In the genomic region with DNA sequence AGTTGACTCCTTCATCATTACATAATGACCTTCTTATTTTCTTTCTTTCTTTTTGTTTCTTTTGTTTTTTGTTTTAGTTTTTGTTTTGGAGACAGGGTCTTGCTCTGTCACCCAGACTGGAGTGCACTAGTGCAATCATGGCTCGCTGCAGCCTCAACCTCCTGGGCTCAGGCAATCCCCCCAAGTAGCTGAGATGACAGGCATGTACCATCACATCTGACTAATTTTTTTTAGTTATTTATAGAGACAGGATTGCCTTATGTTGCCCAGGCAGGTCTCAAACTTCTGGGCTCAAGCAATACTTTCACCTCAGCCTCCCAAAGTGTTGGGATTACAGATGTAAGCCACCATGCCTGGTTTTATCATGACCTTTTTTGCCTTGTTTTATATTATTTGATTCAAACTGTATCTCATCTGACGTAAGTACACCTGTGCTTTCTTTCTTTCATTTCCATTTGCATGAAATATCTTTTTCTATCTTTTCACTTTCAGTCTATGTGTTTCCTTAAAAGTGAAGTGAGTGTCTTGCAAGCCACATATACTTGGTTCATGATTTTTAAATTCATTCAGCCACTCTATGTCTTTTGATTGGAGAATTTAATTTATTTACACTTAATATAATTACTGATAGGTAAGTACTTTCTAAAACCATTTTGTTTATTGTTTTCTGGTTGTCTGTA, we compare ENCODE assay signal across 25 cellular contexts. TPM values are rescaled to one million over a fixed set of nuclear protein-coding genes. Genes with fewer than 3 reads are reported as not detected.
DNase-seq lines count a peak whose midpoint lies in the region; ATAC-seq and TF ChIP-seq lines count a peak whose summit lies in the region.
"Had no signal": no experiment of that assay in that cellular context is flagged by ENCODE, and none has a peak within 500 bp of the region (broad histone marks: within the 10 kb centered on the region; RNA-seq: fewer than 3 reads in every experiment).

No MANE protein-coding gene starts in this region.

- DNase-seq in stimulated activated naive CD8-positive, alpha-beta T cell treated with anti-CD3 and anti-CD28 coated beads, Interleukin-15, Interleukin-2, amounts not matched to agents 100 U/mL and 50 U/mL, for 24 hours, result no peak
- no peak for DNase-seq in central memory CD8-positive, alpha-beta T cell (ENCODE audit: low spot score in 2 of 2)
- no peak for DNase-seq in transverse colon
- DNase-seq in body of pancreas, result no peak
- DNase-seq in spleen, result no peak
- DNase-seq: ACHN; activated CD4-positive, alpha-beta memory T cell treated with anti-CD3 and anti-CD28 coated beads, Interleukin-2, amount 10 ng/mL, durations not matched to agents 7 days and 5 days; activated T-cell treated with anti-CD3 and anti-CD28 coated beads for 4 hours; amniotic stem cell; effector CD4-positive, alpha-beta T cell; midbrain; NCI-H1092 treated with DMSO at 0.1 percent for 48 hours; NCI-H1930; NCI-H526; NK-92 treated with Interleukin-12 subunit alpha and Interleukin-12 subunit beta, amount 100 ng/mL, for 24 hours; SIG-M5; trophoblast cell had no signal

- H3K4me3 ChIP-seq in transverse colon, result no peak overlapping the region
- H3K4me3 ChIP-seq in body of pancreas, result no peak overlapping the region
- no peak overlapping the region for H3K4me3 ChIP-seq in spleen
- H3K4me3 ChIP-seq: BLaER1, breast epithelium had no signal

- peaks cover 21% of the 10 kb centered on the region for H3K9me3 Mint-ChIP-seq in stimulated activated naive CD8-positive, alpha-beta T cell treated with anti-CD3 and anti-CD28 coated beads, Interleukin-15, Interleukin-2, amounts not matched to agents 100 ng/mL and 50 ng/mL, for 24 hours
- peaks cover 7% of the 10 kb centered on the region for H3K9me3 Mint-ChIP-seq in central memory CD8-positive, alpha-beta T cell

- WGBS in transverse colon (ENCODE audit: low coverage in 1 of 2), 2 donors, result 92 to 95% methylated on average over 2 of the region's 2 CpGs
- WGBS in body of pancreas, 2 donors, result 98 to 100% methylated on average over 2 of the region's 2 CpGs
- WGBS in spleen, 5 donors, result 78 to 85% (median 82%) methylated on average over 2 of the region's 2 CpGs

- H3K4me1 ChIP-seq in transverse colon, result no peaks in the 10 kb centered on the region
- H3K4me1 ChIP-seq in body of pancreas, result no peaks in the 10 kb centered on the region
- H3K4me1 ChIP-seq in spleen, result peaks cover 10 to 90% (median 46%) of the 10 kb centered on the region in 6 donors
- H3K4me1 ChIP-seq: breast epithelium had no signal

- peaks cover 0 to 60% (median 17%) of the 10 kb centered on the region in 4 donors for H3K36me3 ChIP-seq in transverse colon
- peaks cover 0 to 6% of the 10 kb centered on the region in 2 donors for H3K36me3 ChIP-seq in body of pancreas (replicated peaks in 1 of 2; ENCODE audit: insufficient read depth in 1 of 2, low read depth in 2 of 2)
- peaks cover 0 to 100% (median 71%) of the 10 kb centered on the region in 6 donors for H3K36me3 ChIP-seq in spleen

- H3K4me1 Mint-ChIP-seq in stimulated activated naive CD8-positive, alpha-beta T cell treated with anti-CD3 and anti-CD28 coated beads, Interleukin-15, Interleukin-2, amounts not matched to agents 100 ng/mL and 50 ng/mL, for 24 hours (ENCODE audit: low read depth), result peaks cover 84% of the 10 kb centered on the region
- H3K4me1 Mint-ChIP-seq in central memory CD8-positive, alpha-beta T cell, result peaks cover 91% of the 10 kb centered on the region
- H3K4me1 Mint-ChIP-seq: nephron had no signal

- H3K27me3 ChIP-seq in transverse colon, result no peaks in the 10 kb centered on the region
- H3K27me3 ChIP-seq in body of pancreas, result no peaks in the 10 kb centered on the region
- no peaks in the 10 kb centered on the region for H3K27me3 ChIP-seq in spleen (replicated peaks in 1 of 7)
- H3K27me3 ChIP-seq: BLaER1, breast epithelium had no signal

- peaks cover 95% of the 10 kb centered on the region for H3K36me3 Mint-ChIP-seq in stimulated activated naive CD8-positive, alpha-beta T cell treated with anti-CD3 and anti-CD28 coated beads, Interleukin-15, Interleukin-2, amounts not matched to agents 100 ng/mL and 50 ng/mL, for 24 hours (ENCODE audit: low read depth)
- peaks cover 62% of the 10 kb centered on the region for H3K36me3 Mint-ChIP-seq in central memory CD8-positive, alpha-beta T cell (ENCODE audit: insufficient read depth)

- H3K27me3 Mint-ChIP-seq in stimulated activated naive CD8-positive, alpha-beta T cell treated with anti-CD3 and anti-CD28 coated beads, Interleukin-15, Interleukin-2, amounts not matched to agents 100 ng/mL and 50 ng/mL, for 24 hours, result no peaks in the 10 kb centered on the region
- H3K27me3 Mint-ChIP-seq in central memory CD8-positive, alpha-beta T cell, result no peaks in the 10 kb centered on the region
- H3K27me3 Mint-ChIP-seq: activated CD4-positive, alpha-beta memory T cell treated with anti-CD3 and anti-CD28 coated beads, Interleukin-2, amount 10 ng/mL, durations not matched to agents 7 days and 5 days had no signal

- no peak overlapping the region for H3K27ac ChIP-seq in transverse colon
- H3K27ac ChIP-seq in body of pancreas, result no peak overlapping the region
- peak overlapping the region in 4 of 8 donors; percentile 10 to 93 (median 74) for H3K27ac ChIP-seq in spleen
- H3K27ac ChIP-seq: BLaER1, breast epithelium, epithelial cell of prostate had no signal

- ATAC-seq in stimulated activated naive CD8-positive, alpha-beta T cell treated with anti-CD3 and anti-CD28 coated beads, Interleukin-15, Interleukin-2, amounts not matched to agents 100 U/mL and 50 U/mL, for 24 hours, result no peak
- peak; percentile 54 for ATAC-seq in HG02852 (IDR thresholded peaks at IDR 0.05; ENCODE audit: unreplicated experiment)
- ATAC-seq in central memory CD8-positive, alpha-beta T cell (replicated peaks; ENCODE audit: extremely low read depth, poor library complexity, severe bottlenecking), result no peak
- no peak for ATAC-seq in GM21423 (IDR thresholded peaks at IDR 0.05; ENCODE audit: unreplicated experiment)
- ATAC-seq in body of pancreas, result no peak
- ATAC-seq: Panc1 had no signal

- TF ChIP-seq POLR2A in transverse colon (IDR thresholded peaks at IDR 0.05), result no peak
- no peak for TF ChIP-seq POLR2A in body of pancreas (IDR thresholded peaks at IDR 0.05)
- TF ChIP-seq POLR2A in spleen (IDR thresholded peaks at IDR 0.05), result no peak

- TF ChIP-seq EP300 in transverse colon (IDR thresholded peaks at IDR 0.05; ENCODE audit: low read depth), result no peak

- H3K27ac Mint-ChIP-seq in stimulated activated naive CD8-positive, alpha-beta T cell treated with anti-CD3 and anti-CD28 coated beads, Interleukin-15, Interleukin-2, amounts not matched to agents 100 ng/mL and 50 ng/mL, for 24 hours, result peak overlapping the region; percentile 80
- peak overlapping the region; percentile 1 for H3K27ac Mint-ChIP-seq in central memory CD8-positive, alpha-beta T cell (ENCODE audit: low read depth)
- H3K27ac Mint-ChIP-seq: activated CD4-positive, alpha-beta memory T cell treated with anti-CD3 and anti-CD28 coated beads, Interleukin-2, amount 10 ng/mL, durations not matched to agents 7 days and 5 days; nephron had no signal

- H3K4me3 Mint-ChIP-seq in stimulated activated naive CD8-positive, alpha-beta T cell treated with anti-CD3 and anti-CD28 coated beads, Interleukin-15, Interleukin-2, amounts not matched to agents 100 ng/mL and 50 ng/mL, for 24 hours, result no peak overlapping the region
- H3K4me3 Mint-ChIP-seq in central memory CD8-positive, alpha-beta T cell, result no peak overlapping the region
- H3K4me3 Mint-ChIP-seq: activated CD4-positive, alpha-beta memory T cell treated with anti-CD3 and anti-CD28 coated beads, Interleukin-2, amount 10 ng/mL, durations not matched to agents 7 days and 5 days; nephron had no signal

- TF ChIP-seq CTCF in transverse colon (IDR thresholded peaks at IDR 0.05) (no peak), body of pancreas (IDR thresholded peaks at IDR 0.05) (no peak), spleen (IDR thresholded peaks at IDR 0.05 in 8 of 11, conservative IDR thresholded peaks at IDR 0.05 in 3 of 11) (no peak)

- no peaks in the 10 kb centered on the region for H3K9me3 ChIP-seq in transverse colon
- H3K9me3 ChIP-seq in body of pancreas, result no peaks in the 10 kb centered on the region
- peaks cover 0 to 31% (median 15%) of the 10 kb centered on the region in 8 donors for H3K9me3 ChIP-seq in spleen

- in situ Hi-C loops in transverse colon (cut with MboI; ENCODE audit: low pct_ligation_motif_present in 1 of 4, low pct_unique_long_range_greater_than_20kb in 1 of 4, low sequenced_read_pairs in 3 of 4), result no loop called here

- intact Hi-C loops in transverse colon (cut with DNase I; ENCODE audit: low total_unique reads) (no loop called here), body of pancreas (cut with DNase I) (no loop called here), spleen (cut with DNase I; ENCODE audit: low total_unique reads) (no loop called here)

RNA-seq across cellular contexts. Expression of a gene that starts 39.1 kb away (rescaled TPM):
- 100 to 1,000 TPM in 2 of 4 donors, 10 to 100 TPM in 2; 44.6 to 252 (median 99.7) TPM for total RNA-seq in transverse colon
- total RNA-seq in body of pancreas, result 10 to 100 TPM; 71.9 to 73.2 TPM
- 100 to 1,000 TPM; 202 to 327 (median 270) TPM for total RNA-seq in spleen
- polyA plus RNA-seq in spleen, result 100 to 1,000 TPM in 2 of 3 donors, 10 to 100 TPM in 1; 97.5 to 120 (median 118) TPM
